ENCODE assay signal across 23 cellular contexts in the genomic region with DNA sequence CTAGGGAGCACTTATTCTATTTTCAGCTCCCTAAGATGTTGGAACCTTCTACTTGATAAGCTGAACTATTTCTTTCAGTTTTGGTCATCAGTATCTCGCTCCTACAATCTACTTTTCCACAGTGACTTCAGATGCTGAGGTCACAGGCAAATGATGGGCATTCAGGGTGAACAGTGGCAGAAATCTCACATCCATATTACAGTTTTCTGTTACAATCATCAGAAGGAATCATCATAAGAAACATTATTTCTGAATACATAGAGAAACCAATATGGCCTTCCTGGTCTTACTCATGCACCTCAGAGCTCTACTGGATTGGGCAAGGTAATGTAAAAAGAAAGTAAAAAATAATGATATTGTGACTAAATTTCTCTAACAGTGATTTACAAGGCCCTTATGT. TPM values are rescaled to one million over a fixed set of nuclear protein-coding genes. Genes with fewer than 3 reads are reported as not detected.
DNase-seq lines count a peak whose midpoint lies in the region; ATAC-seq, FAIRE-seq and TF ChIP-seq lines count a peak whose summit lies in the region.
"Had no signal": no experiment of that assay in that cellular context is flagged by ENCODE, and none has a peak within 500 bp of the region (broad histone marks: within the 10 kb centered on the region; RNA-seq: fewer than 3 reads in every experiment).

No MANE protein-coding gene starts in this region.

- TF ChIP-seq RAD21 in GM12878 (IDR thresholded peaks at IDR 0.05; ENCODE audit: insufficient read depth, low read depth, low read length) = no peak

- RAD21 ChIA-PET in GM12878 (lab: Charles Lee; ENCODE audit: unreplicated experiment) = no interaction called here

- H3K4me3 ChIP-seq in GM12878 = no peak overlapping the region
- no peak overlapping the region for H3K4me3 ChIP-seq in brain microvascular endothelial cell (ENCODE audit: low read depth, low read length)
- H3K4me3 ChIP-seq: BLaER1 treated with 17β-estradiol and CSF1 and Interleukin-3, amounts not matched to agents 10 nM and 100 nM; gastroesophageal sphincter had no signal

- ATAC-seq in GM18909 (IDR thresholded peaks at IDR 0.05; ENCODE audit: poor library complexity, unreplicated experiment) (peak; percentile 68), GM21529 (IDR thresholded peaks at IDR 0.05; ENCODE audit: unreplicated experiment) (peak; percentile 67), HG03066 (IDR thresholded peaks at IDR 0.05; ENCODE audit: low read depth, unreplicated experiment) (peak; percentile 46), GM12878 (peak; percentile 64)
- ATAC-seq: gastroesophageal sphincter; stimulated activated naive CD8-positive, alpha-beta T cell treated with anti-CD3 and anti-CD28 coated beads, Interleukin-15, Interleukin-2, amounts not matched to agents 100 U/mL and 50 U/mL, for 24 hours had no signal

- H3K9ac ChIP-seq in GM12878 (ENCODE audit: control insufficient read depth, insufficient read depth, low read length) = no peak overlapping the region
- H3K9ac ChIP-seq: BLaER1 treated with 17β-estradiol and CSF1 and Interleukin-3, amounts not matched to agents 10 nM and 100 nM; KMS-11 had no signal

- CTCF ChIA-PET in GM12878 (lab: Yijun Ruan, JAX) = no interaction called here

- in situ Hi-C loops in GM12878 (cut with MboI) = no loop called here
- in situ Hi-C loops in brain microvascular endothelial cell (cut with HindIII; ENCODE audit: low pct_ligation_motif_present, low sequenced_read_pairs) = no loop called here

- H3K4me2 ChIP-seq in GM12878 (ENCODE audit: control insufficient read depth, insufficient read depth) = no peak overlapping the region
- H3K4me2 ChIP-seq: BLaER1 treated with 17β-estradiol and CSF1 and Interleukin-3, amounts not matched to agents 10 nM and 100 nM; KMS-11 had no signal

- H3K36me3 ChIP-seq in GM12878 (ENCODE audit: control insufficient read depth in 2 of 2, insufficient read depth in 2 of 2, low read length in 1 of 2) = no peaks in the 10 kb centered on the region
- H3K36me3 ChIP-seq in brain microvascular endothelial cell (replicated peaks) = no peaks in the 10 kb centered on the region
- H3K36me3 ChIP-seq: BLaER1 treated with 17β-estradiol and CSF1 and Interleukin-3, amounts not matched to agents 10 nM and 100 nM; gastroesophageal sphincter had no signal

- TF ChIP-seq POLR2A in GM12878 (IDR thresholded peaks at IDR 0.05; ENCODE audit: low read depth, low read length) = no peak

- H3K79me2 ChIP-seq in GM12878 (ENCODE audit: control insufficient read depth, insufficient read depth, low read length) = no peaks in the 10 kb centered on the region

- no peaks in the 10 kb centered on the region for H3K27me3 ChIP-seq in GM12878 (replicated peaks in 1 of 2; ENCODE audit: control insufficient read depth in 2 of 2, insufficient read depth in 2 of 2, low read length in 1 of 2)
- no peaks in the 10 kb centered on the region for H3K27me3 ChIP-seq in brain microvascular endothelial cell (replicated peaks)
- H3K27me3 ChIP-seq: BLaER1 treated with 17β-estradiol and CSF1 and Interleukin-3, amounts not matched to agents 10 nM and 100 nM; gastroesophageal sphincter had no signal

- no peak for TF ChIP-seq EP300 in GM12878 (IDR thresholded peaks at IDR 0.05; ENCODE audit: borderline replicate concordance in 1 of 2, control insufficient read depth in 1 of 2, low read depth in 2 of 2, low read length in 2 of 2)

- no peak overlapping the region for H2AFZ ChIP-seq in GM12878 (ENCODE audit: control insufficient read depth, low read depth, low read length)

- H3K27ac ChIP-seq in GM12878 (ENCODE audit: control insufficient read depth, insufficient read depth) (no peak overlapping the region), brain microvascular endothelial cell (no peak overlapping the region)
- H3K27ac ChIP-seq: BLaER1 treated with 17β-estradiol and CSF1 and Interleukin-3, amounts not matched to agents 10 nM and 100 nM; gastroesophageal sphincter; KMS-11 had no signal

- SMC1A ChIA-PET in GM12878 (lab: Charles Lee; ENCODE audit: uncharacterized antibody, unreplicated experiment) = interaction anchor here (0.8 to 2.8 kb wide), 4 partner anchors 11 to 1771 kb away, joined by 3 to 12 read pairs (median 4); no protein-coding TSS in a partner anchor

- DNase-seq in GM12878 (ENCODE audit: low read depth, low spot score) (peak; percentile 3), NCI-H1105 (lab: John Stamatoyannopoulos, UW) (no peak), brain microvascular endothelial cell (no peak)
- no peak for DNase-seq in stimulated activated CD4-positive, alpha-beta T cell treated with anti-CD3 and anti-CD28 coated beads, Interleukin-12 subunit alpha, Interleukin-12 subunit beta, amount 100 ng/mL, for 4 hours
- no peak for DNase-seq in effector CD8-positive, alpha-beta T cell (lab: John Stamatoyannopoulos, UW)
- DNase-seq: activated CD4-positive, CD25-positive, alpha-beta regulatory T cell treated with anti-CD3 and anti-CD28 coated beads, Interleukin-2, amount 50 U/mL, for 72 hours; activated T-cell treated with anti-CD3 and anti-CD28 coated beads, Interleukin-2, amount 50 U/mL, for 24 hours; DMS79 treated with DMSO at 0.1 percent for 48 hours; immature natural killer cell; NCI-H1694; NCI-H510A treated with DMSO at 0.1 percent for 48 hours; RPMI8226; stimulated activated naive CD8-positive, alpha-beta T cell treated with anti-CD3 and anti-CD28 coated beads, Interleukin-15, Interleukin-2, amounts not matched to agents 100 U/mL and 50 U/mL, for 24 hours had no signal

- BruUV-seq in GM12878 (replicated peaks; lab: Mats Ljungman, UMichigan) = no TSS peak

- POLR2A ChIA-PET in GM12878 (lab: Charles Lee) = no interaction called here

- no peak for TF ChIP-seq CTCF in GM12878 (IDR thresholded peaks at IDR 0.05 in 2 of 3, conservative IDR thresholded peaks at IDR 0.05 in 1 of 3; ENCODE audit: control insufficient read depth in 2 of 3, extremely low read depth in 1 of 3, insufficient read depth in 1 of 3, low read depth in 3 of 3, low read length in 3 of 3)
- no peak for TF ChIP-seq CTCF in brain microvascular endothelial cell (IDR thresholded peaks at IDR 0.05; ENCODE audit: low read depth, low read length, missing control alignments)

- no peaks in the 10 kb centered on the region for H3K4me1 ChIP-seq in GM12878 (ENCODE audit: control insufficient read depth, insufficient read depth, low read length)
- H3K4me1 ChIP-seq: BLaER1 treated with 17β-estradiol and CSF1 and Interleukin-3, amounts not matched to agents 10 nM and 100 nM had no signal

- intact Hi-C loops in GM12878 (cut with micrococcal nuclease; ENCODE audit: unreplicated experiment) = no loop called here

- no peaks in the 10 kb centered on the region; the same call in 2 of the 3 replicates for H3K9me3 ChIP-seq in GM12878 (replicated peaks; ENCODE audit: control insufficient read depth, insufficient read depth, low read length)
- H3K9me3 ChIP-seq: BLaER1 treated with 17β-estradiol and CSF1 and Interleukin-3, amounts not matched to agents 10 nM and 100 nM; gastroesophageal sphincter had no signal

- no peak for FAIRE-seq in GM12878 (lab: Jason Lieb, UNC)
- FAIRE-seq: endothelial cell of umbilical vein had no signal

- no peaks in the 10 kb centered on the region for H4K20me1 ChIP-seq in GM12878 (ENCODE audit: control insufficient read depth, insufficient read depth)
- H4K20me1 ChIP-seq: BLaER1 treated with 17β-estradiol and CSF1 and Interleukin-3, amounts not matched to agents 10 nM and 100 nM had no signal

- WGBS in GM12878 (ENCODE audit: insufficient coverage, insufficient replicate concordance, low lambda C conversion rate, missing lambda C conversion rate) = 0% methylated on average over 1 of the region's 1 CpG

TF ChIP-seq in GM12878, 131 proteins besides CTCF, POLR2A, EP300 and RAD21 (continues in another document):
- TF ChIP-seq NFXL1 (IDR thresholded peaks at IDR 0.05; ENCODE audit: borderline replicate concordance) (no peak), TARDBP (IDR thresholded peaks at IDR 0.05; ENCODE audit: borderline replicate concordance) (no peak), BCLAF1 (IDR thresholded peaks at IDR 0.05) (no peak)

RNA-seq across cellular contexts. Expression of gene DDI1, which starts 39.4 kb away (rescaled TPM):
- not detected in 2 replicates for total RNA-seq in GM12878 (2013; cell fraction: nucleolus; rRNA removed)
- total RNA-seq in GM12878 (2014; rRNA removed) = not detected in 2 replicates
- total RNA-seq in GM12878 (2014; rRNA removed; fragmentation: Illumina TruSeq; extraction: Trizol) = not detected in 2 replicates
- total RNA-seq in GM12878 (2021) = not detected in 2 replicates
- polyA plus RNA-seq in GM12878 (2011; ENCODE audit: low read depth) = not detected
- polyA plus RNA-seq in GM12878 (2011; rRNA removed) = not detected in 2 replicates
- polyA plus RNA-seq in GM12878 (2011; cell fraction: cytosol; rRNA removed) = not detected in 2 replicates
- not detected in 2 replicates for polyA plus RNA-seq in GM12878 (2011; cell fraction: nucleus; rRNA removed)
- polyA plus RNA-seq in GM12878 (2012) = not detected in 2 replicates
- not detected in 2 replicates for polyA plus RNA-seq in GM12878 (2014; fragmentation: Illumina TruSeq; extraction: Trizol)
- polyA plus RNA-seq in GM12878 (2014; fragmentation: Nextera tagmentation; extraction: Ambion mirVana) = not detected
- polyA plus RNA-seq in GM12878 (2014; rRNA removed) = not detected in 2 replicates
- polyA plus RNA-seq in GM12878 (2016; fragmentation: Nextera tagmentation; extraction: Ambion mirVana) = not detected
- not detected in 2 replicates for polyA minus RNA-seq in GM12878 (2011; rRNA and poly(A)+ RNA removed)
- polyA minus RNA-seq in GM12878 (2011; cell fraction: cytosol; rRNA and poly(A)+ RNA removed) = not detected in 2 replicates
- not detected in 2 replicates for polyA minus RNA-seq in GM12878 (2011; cell fraction: nucleus; rRNA and poly(A)+ RNA removed)
- total RNA-seq: cerebellum, endothelial cell of umbilical vein, H4, mesenteric fat pad had no signal
- polyA plus RNA-seq: endothelial cell of umbilical vein had no signal
